In the genomic region with DNA sequence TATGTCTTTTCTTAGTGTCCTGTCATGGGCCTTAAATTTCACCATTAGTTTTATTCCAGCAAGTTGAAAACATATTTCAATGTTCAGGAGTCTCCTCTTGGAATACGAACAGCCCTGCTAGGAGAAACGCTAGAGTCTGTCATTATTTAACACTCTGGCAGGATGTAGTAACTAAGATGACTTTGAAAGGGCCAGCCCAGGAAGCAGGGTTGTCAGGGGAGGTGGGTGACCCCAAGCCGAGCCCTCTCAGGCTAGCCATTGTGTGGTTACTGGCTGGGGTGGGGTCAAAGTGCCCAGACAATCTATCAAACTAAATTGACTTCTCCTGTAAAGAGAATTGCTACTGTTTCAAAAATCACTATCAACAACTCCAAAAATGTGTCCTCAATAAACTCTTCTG, we compare ENCODE assay signal across 17 cellular contexts.
DNase-seq lines count a peak whose midpoint lies in the region; ATAC-seq and TF ChIP-seq lines count a peak whose summit lies in the region.
"Had no signal": no experiment of that assay in that cellular context is flagged by ENCODE, and none has a peak within 500 bp of the region (broad histone marks: within the 10 kb centered on the region; RNA-seq: fewer than 3 reads in every experiment).

No MANE protein-coding gene starts in this region.

- no peaks in the 10 kb centered on the region for H3F3A ChIP-seq in smooth muscle cell (ENCODE audit: low read depth)

- H3K27me3 ChIP-seq in CD4-positive, CD25-positive, alpha-beta regulatory T cell (ENCODE audit: control insufficient read depth, insufficient read depth, low read length) = no peaks in the 10 kb centered on the region
- H3K27me3 ChIP-seq in naive thymus-derived CD4-positive, alpha-beta T cell (ENCODE audit: control insufficient read depth in 2 of 2, insufficient read depth in 2 of 2, low read length in 2 of 2) = no peaks in the 10 kb centered on the region
- no peaks in the 10 kb centered on the region for H3K27me3 ChIP-seq in smooth muscle cell (ENCODE audit: low read depth)
- H3K27me3 ChIP-seq: BLaER1 had no signal

- H3K36me3 ChIP-seq in CD4-positive, CD25-positive, alpha-beta regulatory T cell (ENCODE audit: control insufficient read depth, insufficient read depth, low read length) = no peaks in the 10 kb centered on the region
- H3K36me3 ChIP-seq in naive thymus-derived CD4-positive, alpha-beta T cell (ENCODE audit: control insufficient read depth in 2 of 3, insufficient read depth in 3 of 3, low read length in 3 of 3) = no peaks in the 10 kb centered on the region
- no peaks in the 10 kb centered on the region for H3K36me3 ChIP-seq in smooth muscle cell (ENCODE audit: low read depth)
- H3K36me3 ChIP-seq: BLaER1 had no signal

- H4K20me1 ChIP-seq in smooth muscle cell (ENCODE audit: low read depth) = no peaks in the 10 kb centered on the region
- H4K20me1 ChIP-seq: BLaER1 had no signal

- H3K36me3 Mint-ChIP-seq in CD4-positive, CD25-positive, alpha-beta regulatory T cell = no peaks in the 10 kb centered on the region
- peaks cover 54% of the 10 kb centered on the region for H3K36me3 Mint-ChIP-seq in activated CD8-positive, alpha-beta T cell treated with anti-CD3 and anti-CD28 coated beads, Interleukin-2, amount 10 ng/mL, durations not matched to agents 7 days and 5 days (ENCODE audit: low read depth)
- peaks cover 0 to 30% (median 0%) of the 10 kb centered on the region in 5 donors for H3K36me3 Mint-ChIP-seq in naive thymus-derived CD4-positive, alpha-beta T cell

- no peak overlapping the region for H3K4me3 ChIP-seq in CD4-positive, CD25-positive, alpha-beta regulatory T cell (ENCODE audit: low read depth, low read length)
- H3K4me3 ChIP-seq in naive thymus-derived CD4-positive, alpha-beta T cell (ENCODE audit: low read length) = no peak overlapping the region
- no peak overlapping the region for H3K4me3 ChIP-seq in smooth muscle cell
- H3K4me3 ChIP-seq: BLaER1, GM23338 had no signal

- DNase-seq in CD4-positive, CD25-positive, alpha-beta regulatory T cell = peak in 1 of 3 donors; percentile 44
- DNase-seq in activated CD8-positive, alpha-beta T cell treated with anti-CD3 and anti-CD28 coated beads, Interleukin-2, amount 10 ng/mL, durations not matched to agents 7 days and 5 days = peak; percentile 52
- DNase-seq in naive thymus-derived CD4-positive, alpha-beta T cell = peak in 1 of 9 donors; percentile 26
- DNase-seq in NOMO-1 treated with dmso at 0.1 percent for 144 hours (lab: John Stamatoyannopoulos, UW; ENCODE audit: unreplicated experiment) (no peak), glomerular visceral epithelial cell (ENCODE audit: extremely low spot score) (no peak), smooth muscle cell (lab: John Stamatoyannopoulos, UW; ENCODE audit: unreplicated experiment) (no peak), retina (no peak)
- DNase-seq: effector memory CD4-positive, alpha-beta T cell; EL; KG1; NCI-H1436; NCI-H446; SK-N-SH had no signal

- H3K4me2 ChIP-seq in smooth muscle cell = no peak overlapping the region
- H3K4me2 ChIP-seq: GM23338, SK-N-SH had no signal

- POLR2A ChIA-PET in activated CD8-positive, alpha-beta T cell treated with anti-CD3 and anti-CD28 coated beads, Interleukin-2, amount 10 ng/mL, durations not matched to agents 7 days and 5 days (lab: Charles Lee) = no interaction called here
- POLR2A ChIA-PET in naive thymus-derived CD4-positive, alpha-beta T cell (lab: Charles Lee) = interaction anchor here (1.0 kb wide), 2 partner anchors 43 to 46 kb away, joined by 4 read pairs; no protein-coding TSS in a partner anchor

- H3K27ac ChIP-seq in CD4-positive, CD25-positive, alpha-beta regulatory T cell (ENCODE audit: insufficient read depth, low read length, poor library complexity, severe bottlenecking) = no peak overlapping the region
- H3K27ac ChIP-seq in naive thymus-derived CD4-positive, alpha-beta T cell (ENCODE audit: low read depth, low read length) = peak overlapping the region; percentile 26
- H3K27ac ChIP-seq in smooth muscle cell (ENCODE audit: low read depth) = no peak overlapping the region
- H3K27ac ChIP-seq: VCaP had no signal

- H3K27me3 Mint-ChIP-seq in CD4-positive, CD25-positive, alpha-beta regulatory T cell = peaks cover 6% of the 10 kb centered on the region
- no peaks in the 10 kb centered on the region for H3K27me3 Mint-ChIP-seq in activated CD8-positive, alpha-beta T cell treated with anti-CD3 and anti-CD28 coated beads, Interleukin-2, amount 10 ng/mL, durations not matched to agents 7 days and 5 days (ENCODE audit: low read depth)
- no peaks in the 10 kb centered on the region for H3K27me3 Mint-ChIP-seq in naive thymus-derived CD4-positive, alpha-beta T cell

- intact Hi-C loops in naive thymus-derived CD4-positive, alpha-beta T cell (cut with micrococcal nuclease) = loop anchor here (1.0 to 5.0 kb wide), 3 partner anchors 42 to 481 kb away; a partner anchor contains a TSS

- CTCF ChIA-PET in activated CD8-positive, alpha-beta T cell treated with anti-CD3 and anti-CD28 coated beads, Interleukin-2, amount 10 ng/mL, durations not matched to agents 7 days and 5 days (lab: Charles Lee) = interaction anchor here (1.1 to 1.5 kb wide), 2 partner anchors 42 to 109 kb away, joined by 3 read pairs; no protein-coding TSS in a partner anchor
- CTCF ChIA-PET in naive thymus-derived CD4-positive, alpha-beta T cell (lab: Charles Lee) = interaction anchor here (0.6 to 0.9 kb wide), 2 partner anchors 46 to 502 kb away, joined by 3 to 6 read pairs; no protein-coding TSS in a partner anchor

- peak overlapping the region in 2 of 4 donors; percentile 27 to 51 for H3K4me3 Mint-ChIP-seq in CD4-positive, CD25-positive, alpha-beta regulatory T cell
- H3K4me3 Mint-ChIP-seq in activated CD8-positive, alpha-beta T cell treated with anti-CD3 and anti-CD28 coated beads, Interleukin-2, amount 10 ng/mL, durations not matched to agents 7 days and 5 days = peak overlapping the region; percentile 33
- peak overlapping the region in 9 of 10 donors; percentile 39 to 83 (median 51) for H3K4me3 Mint-ChIP-seq in naive thymus-derived CD4-positive, alpha-beta T cell
- H3K4me3 Mint-ChIP-seq: GM23338 had no signal

- no peak overlapping the region for H2AFZ ChIP-seq in smooth muscle cell (ENCODE audit: low read depth)
- H2AFZ ChIP-seq: GM23338 had no signal

- peaks cover 60% of the 10 kb centered on the region for H3K4me1 ChIP-seq in CD4-positive, CD25-positive, alpha-beta regulatory T cell (ENCODE audit: control insufficient read depth, insufficient read depth, low read length, poor library complexity, severe bottlenecking)
- H3K4me1 ChIP-seq in naive thymus-derived CD4-positive, alpha-beta T cell (ENCODE audit: control insufficient read depth in 2 of 2, insufficient read depth in 2 of 2, low read length in 2 of 2) = peaks cover 4 to 76% of the 10 kb centered on the region in 2 donors
- no peaks in the 10 kb centered on the region for H3K4me1 ChIP-seq in smooth muscle cell (ENCODE audit: low read depth)

- TF ChIP-seq CTCF in smooth muscle cell (IDR thresholded peaks at IDR 0.05; ENCODE audit: borderline replicate concordance, insufficient read depth, poor library complexity, severe bottlenecking) = no peak

- H3K79me2 ChIP-seq in smooth muscle cell (ENCODE audit: low read depth) = no peaks in the 10 kb centered on the region

- H3K4me1 Mint-ChIP-seq in CD4-positive, CD25-positive, alpha-beta regulatory T cell = peaks cover 0 to 94% (median 39%) of the 10 kb centered on the region in 4 donors
- H3K4me1 Mint-ChIP-seq in activated CD8-positive, alpha-beta T cell treated with anti-CD3 and anti-CD28 coated beads, Interleukin-2, amount 10 ng/mL, durations not matched to agents 7 days and 5 days (ENCODE audit: low read depth) = peaks cover 94% of the 10 kb centered on the region
- peaks cover 47 to 100% (median 95%) of the 10 kb centered on the region in 7 donors for H3K4me1 Mint-ChIP-seq in naive thymus-derived CD4-positive, alpha-beta T cell

- no peak for ATAC-seq in CD4-positive, CD25-positive, alpha-beta regulatory T cell (ENCODE audit: low read depth in 2 of 2)
- ATAC-seq in GM18909 (IDR thresholded peaks at IDR 0.05; ENCODE audit: poor library complexity, unreplicated experiment) = peak; percentile 60
- ATAC-seq in activated CD8-positive, alpha-beta T cell treated with anti-CD3 and anti-CD28 coated beads, Interleukin-2, amount 10 ng/mL, durations not matched to agents 7 days and 5 days = no peak
- ATAC-seq in naive thymus-derived CD4-positive, alpha-beta T cell = no peak
- ATAC-seq: GM23338 had no signal

- H3K9ac ChIP-seq in smooth muscle cell (ENCODE audit: low read depth) = no peak overlapping the region
- H3K9ac ChIP-seq: BLaER1, SK-N-SH had no signal

- no peaks in the 10 kb centered on the region for H3K9me3 ChIP-seq in CD4-positive, CD25-positive, alpha-beta regulatory T cell (ENCODE audit: control insufficient read depth in 2 of 2, low read length in 2 of 2)
- H3K9me3 ChIP-seq in naive thymus-derived CD4-positive, alpha-beta T cell (ENCODE audit: control insufficient read depth in 2 of 3, low read length in 3 of 3) = no peaks in the 10 kb centered on the region
- no peaks in the 10 kb centered on the region for H3K9me3 ChIP-seq in smooth muscle cell (replicated peaks; ENCODE audit: low read depth)
- H3K9me3 ChIP-seq: SK-N-SH had no signal

- peak overlapping the region; percentile 2 to 93 (median 89) for H3K27ac Mint-ChIP-seq in CD4-positive, CD25-positive, alpha-beta regulatory T cell
- peak overlapping the region; percentile 93 for H3K27ac Mint-ChIP-seq in activated CD8-positive, alpha-beta T cell treated with anti-CD3 and anti-CD28 coated beads, Interleukin-2, amount 10 ng/mL, durations not matched to agents 7 days and 5 days
- peak overlapping the region in 8 of 9 donors; percentile 91 to 99 (median 98) for H3K27ac Mint-ChIP-seq in naive thymus-derived CD4-positive, alpha-beta T cell

- WGBS in smooth muscle cell (ENCODE audit: low lambda C conversion rate) = 93% methylated on average over 3 of the region's 3 CpGs

- peaks cover 0 to 3% (median 0%) of the 10 kb centered on the region in 7 donors for H3K9me3 Mint-ChIP-seq in CD4-positive, CD25-positive, alpha-beta regulatory T cell
- peaks cover 4% of the 10 kb centered on the region for H3K9me3 Mint-ChIP-seq in activated CD8-positive, alpha-beta T cell treated with anti-CD3 and anti-CD28 coated beads, Interleukin-2, amount 10 ng/mL, durations not matched to agents 7 days and 5 days (ENCODE audit: insufficient read depth)
- peaks cover 0 to 4% (median 0%) of the 10 kb centered on the region in 11 donors for H3K9me3 Mint-ChIP-seq in naive thymus-derived CD4-positive, alpha-beta T cell
- H3K9me3 Mint-ChIP-seq: GM23338 had no signal
